Comparison of ENCODE assay signal across 11 cellular contexts in genomic region chr17:73338050-73338491, GRCh38. TPM values are rescaled to one million over a fixed set of nuclear protein-coding genes. Genes with fewer than 3 reads are reported as not detected.
DNase-seq lines count a peak whose midpoint lies in the region; ATAC-seq, FAIRE-seq and TF ChIP-seq lines count a peak whose summit lies in the region.
"Had no signal": no experiment of that assay in that cellular context is flagged by ENCODE, and none has a peak within 500 bp of the region (broad histone marks: within the 10 kb centered on the region; RNA-seq: fewer than 3 reads in every experiment).

No MANE protein-coding gene starts in this region.

- no peaks in the 10 kb centered on the region for H3K36me3 ChIP-seq in esophagus (ENCODE audit: control insufficient read depth in 2 of 2, insufficient read depth in 2 of 2, low read length in 1 of 2)
- H3K36me3 ChIP-seq: right lobe of liver had no signal

- POLR2A ChIA-PET in naive thymus-derived CD8-positive, alpha-beta T cell (lab: Charles Lee) = no interaction called here

- peak overlapping the region in 2 of 3 experiments; percentile 40 to 73 for H3K4me3 Mint-ChIP-seq in nephron
- no peak overlapping the region for H3K4me3 Mint-ChIP-seq in naive thymus-derived CD8-positive, alpha-beta T cell
- H3K4me3 Mint-ChIP-seq: activated T-cell treated with anti-CD3 and anti-CD28 coated beads, Interleukin-2, amount 50 U/mL, for 4 hours had no signal

- H3K27me3 ChIP-seq in esophagus (ENCODE audit: control insufficient read depth in 1 of 2, insufficient read depth in 2 of 2, low read length in 2 of 2) = no peaks in the 10 kb centered on the region
- H3K27me3 ChIP-seq: right lobe of liver had no signal

- H3K4me1 ChIP-seq in esophagus (ENCODE audit: control insufficient read depth in 2 of 2, insufficient read depth in 2 of 2, low read length in 1 of 2) = peaks cover 0 to 29% of the 10 kb centered on the region in 2 donors
- H3K4me1 ChIP-seq: right lobe of liver had no signal

- no peak for ATAC-seq in naive thymus-derived CD8-positive, alpha-beta T cell
- ATAC-seq: activated T-cell treated with anti-CD3 and anti-CD28 coated beads, Interleukin-2, amount 50 U/mL, for 4 hours had no signal

- no peaks in the 10 kb centered on the region for H3K9me3 Mint-ChIP-seq in nephron
- H3K9me3 Mint-ChIP-seq in naive thymus-derived CD8-positive, alpha-beta T cell = no peaks in the 10 kb centered on the region
- H3K9me3 Mint-ChIP-seq: activated T-cell treated with anti-CD3 and anti-CD28 coated beads, Interleukin-2, amount 50 U/mL, for 4 hours had no signal

- DNase-seq in T1000 (lab: John Stamatoyannopoulos, UW) = peak; percentile 83
- no peak for DNase-seq in urothelium cell line (ENCODE audit: low spot score)
- no peak for DNase-seq in NCI-H446 (lab: John Stamatoyannopoulos, UW)
- DNase-seq in activated gamma-delta T cell treated with Interleukin-2 at 50 U/mL for 16 hours = no peak
- DNase-seq in naive thymus-derived CD8-positive, alpha-beta T cell = no peak
- DNase-seq: activated T-cell treated with anti-CD3 and anti-CD28 coated beads, Interleukin-2, amount 50 U/mL, for 4 hours; cortex of kidney; DMS79; right lobe of liver had no signal

- H3K36me3 Mint-ChIP-seq in nephron (ENCODE audit: low read depth) = no peaks in the 10 kb centered on the region
- H3K36me3 Mint-ChIP-seq in naive thymus-derived CD8-positive, alpha-beta T cell = peaks cover 0 to 3% (median 2%) of the 10 kb centered on the region in 3 donors

- H3K4me1 Mint-ChIP-seq in nephron = peaks cover 68% of the 10 kb centered on the region
- peaks cover 0 to 3% (median 0%) of the 10 kb centered on the region in 4 donors for H3K4me1 Mint-ChIP-seq in naive thymus-derived CD8-positive, alpha-beta T cell

- peak overlapping the region; percentile 14 to 34 for H3K27ac ChIP-seq in esophagus (ENCODE audit: low read depth in 2 of 2, low read length in 1 of 2)
- H3K27ac ChIP-seq: right lobe of liver had no signal

- H3K9me3 ChIP-seq in esophagus (ENCODE audit: control insufficient read depth in 2 of 2, insufficient read depth in 1 of 2, low read depth in 1 of 2, low read length in 1 of 2) = no peaks in the 10 kb centered on the region
- H3K9me3 ChIP-seq: right lobe of liver had no signal

- no peak overlapping the region for H3K4me3 ChIP-seq in esophagus (ENCODE audit: low read depth in 1 of 2, low read length in 2 of 2)
- H3K4me3 ChIP-seq: right lobe of liver had no signal

- no peaks in the 10 kb centered on the region for H3K27me3 Mint-ChIP-seq in nephron (ENCODE audit: low read depth)
- H3K27me3 Mint-ChIP-seq in naive thymus-derived CD8-positive, alpha-beta T cell = no peaks in the 10 kb centered on the region

- WGBS in esophagus, 2 donors = 68 to 69% methylated on average over 13 of the region's 13 CpGs

- H3K27ac Mint-ChIP-seq in nephron = peak overlapping the region; percentile 80 to 94 (median 91)
- no peak overlapping the region for H3K27ac Mint-ChIP-seq in naive thymus-derived CD8-positive, alpha-beta T cell

- no peak for TF ChIP-seq CTCF in nephron (IDR thresholded peaks at IDR 0.05; ENCODE audit: unreplicated experiment in 3 of 3)

- FAIRE-seq in urothelium cell line (lab: Jason Lieb, UNC) = peak; percentile 20

RNA-seq across cellular contexts. Expression of gene CDC42EP4, which starts 26.3 kb away (rescaled TPM):
- polyA plus RNA-seq in esophagus = 10 to 100 TPM; 15.7 to 20.0 TPM
- under 1 TPM; 0.21 to 0.96 TPM for total RNA-seq in naive thymus-derived CD8-positive, alpha-beta T cell
- under 1 TPM in 1 of 3 donors, not detected in 2; 0.50 TPM for polyA plus RNA-seq in naive thymus-derived CD8-positive, alpha-beta T cell

Comparison
In these comparisons a context has a peak if more than half of its experiments do, and no peak if none do; other contexts are left out.
1. H3K27ac Mint-ChIP-seq: peak in nephron (3 of 3); none in naive thymus-derived CD8-positive, alpha-beta T cell (0 of 10).
2. H3K4me3 Mint-ChIP-seq: peak in nephron (2 of 3); none in naive thymus-derived CD8-positive, alpha-beta T cell (0 of 10).
3. RNA of gene CDC42EP4, which starts 26.3 kb away (polyA plus RNA-seq): 15.7 to 20.0 TPM in esophagus; 0.50 TPM in naive thymus-derived CD8-positive, alpha-beta T cell; every median in the first group is over 10 times any median in the second.